In genomic region chr9:127754099-127754760, GRCh38 we compare ENCODE assay signal across 2 cellular contexts.
A peak's percentile ranks its signal among the peaks of the same experiment; 100 is the strongest.
TF ChIP-seq lines count a peak whose summit lies in the region.

No MANE protein-coding gene starts in this region.

TF ChIP-seq in HEK293, 187 proteins besides CTCF, POLR2A, EP300 and RAD21 (continues in another document):
- TF ChIP-seq PATZ1 (tag by site-specific recombination; IDR thresholded peaks at IDR 0.05), result peak; percentile 89
- TF ChIP-seq ZBTB10 (tag by site-specific recombination; IDR thresholded peaks at IDR 0.05), result peak; percentile 39
- no peak for TF ChIP-seq ZIC2 (tag by site-specific recombination; IDR thresholded peaks at IDR 0.05)
- no peak for TF ChIP-seq ZNF621 (tag by site-specific recombination; IDR thresholded peaks at IDR 0.05)
- 0 out of 2 replicates have a peak, but pooled peaks have one; percentile 13 for TF ChIP-seq KLF10 (tag by site-specific recombination; IDR thresholded peaks at IDR 0.05)
- TF ChIP-seq HIC1 (tag by site-specific recombination; IDR thresholded peaks at IDR 0.05), result peak; percentile 41; the same call in 1 of the 2 replicates
- no peak for TF ChIP-seq ZNF169 (tag by site-specific recombination; IDR thresholded peaks at IDR 0.05)
- TF ChIP-seq ZEB2 (tag by site-specific recombination; IDR thresholded peaks at IDR 0.05), result peak; percentile 56; the same call in 1 of the 2 replicates
- no peak for TF ChIP-seq ZNF423 (tag by site-specific recombination; IDR thresholded peaks at IDR 0.05)
- TF ChIP-seq ZNF140 (tag by site-specific recombination; IDR thresholded peaks at IDR 0.05), result no peak
- 0 out of 2 replicates have a peak, but pooled peaks have one; percentile 26 for TF ChIP-seq SP7 (tag by site-specific recombination; IDR thresholded peaks at IDR 0.05)
- TF ChIP-seq GLIS2 (tag by site-specific recombination; IDR thresholded peaks at IDR 0.05), result peak; percentile 85
- peak; percentile 79 for TF ChIP-seq KLF9 (tag by site-specific recombination; IDR thresholded peaks at IDR 0.05; ENCODE audit: low read depth)
- no peak for TF ChIP-seq TSHZ1 (tag by site-specific recombination; IDR thresholded peaks at IDR 0.05; ENCODE audit: borderline replicate concordance)
- peak; percentile 80 for TF ChIP-seq ZBTB7A (tag by site-specific recombination; IDR thresholded peaks at IDR 0.05; ENCODE audit: low read depth)

TF ChIP-seq in HepG2, 621 proteins besides CTCF, POLR2A, EP300 and RAD21:
- TF ChIP-seq RBFOX2 (IDR thresholded peaks at IDR 0.05; ENCODE audit: low read depth, low read length) (no peak), NFYB (CRISPR knock-in tag; IDR thresholded peaks at IDR 0.05) (peak; percentile 53), ATF2 (CRISPR knock-in tag; IDR thresholded peaks at IDR 0.05) (peak; percentile 38; the same call in 1 of the 2 replicates), NFYC (CRISPR knock-in tag; IDR thresholded peaks at IDR 0.05) (peak; percentile 63), ZKSCAN5 (CRISPR knock-in tag; IDR thresholded peaks at IDR 0.05) (no peak)
